ENCODE assay signal across 1 cellular context in the genomic region with DNA sequence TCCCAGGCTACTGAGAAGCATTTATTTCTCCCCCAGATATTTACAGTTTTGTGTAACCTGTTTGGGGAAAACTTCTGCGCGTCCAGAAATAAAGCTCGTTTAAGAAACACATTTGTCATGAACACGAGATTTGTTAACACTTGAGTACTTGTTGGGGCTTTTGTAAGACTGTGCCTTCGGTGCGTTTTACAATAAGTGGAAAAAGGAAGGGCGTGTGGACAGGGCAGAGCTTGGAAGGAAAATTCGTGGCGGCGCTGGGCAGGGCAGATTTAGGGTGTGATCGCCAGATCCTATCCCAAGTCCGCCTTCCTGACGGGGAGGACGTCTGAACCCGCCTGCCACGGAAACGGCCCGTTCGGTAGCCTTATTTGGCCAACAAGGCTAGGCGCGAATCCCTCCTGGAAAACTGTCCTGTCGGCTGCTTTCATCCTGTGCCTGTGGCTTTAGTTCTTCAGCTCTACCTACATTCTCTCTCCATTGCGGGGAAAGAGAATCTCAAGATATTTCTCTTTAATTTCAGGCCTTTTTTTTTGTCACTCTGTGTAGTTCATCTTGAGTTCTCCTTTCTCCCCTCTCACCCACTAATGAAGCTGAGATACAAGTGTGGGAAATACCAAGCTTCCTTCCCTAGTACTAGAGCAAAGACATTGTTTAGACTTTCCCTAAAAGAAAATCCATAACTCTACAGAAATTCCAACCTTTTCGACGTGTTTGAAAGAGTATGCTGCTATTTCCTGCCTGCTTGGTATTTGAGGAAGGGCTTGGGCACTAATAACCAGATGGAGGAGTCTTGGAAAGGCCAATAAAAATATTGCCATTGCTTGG.
TF ChIP-seq lines count a peak whose summit lies in the region.

No MANE protein-coding gene starts in this region.

TF ChIP-seq in IMR-90, 13 proteins besides CTCF, POLR2A, EP300 and RAD21 (continued from another document):
- TF ChIP-seq, protein P1, sequence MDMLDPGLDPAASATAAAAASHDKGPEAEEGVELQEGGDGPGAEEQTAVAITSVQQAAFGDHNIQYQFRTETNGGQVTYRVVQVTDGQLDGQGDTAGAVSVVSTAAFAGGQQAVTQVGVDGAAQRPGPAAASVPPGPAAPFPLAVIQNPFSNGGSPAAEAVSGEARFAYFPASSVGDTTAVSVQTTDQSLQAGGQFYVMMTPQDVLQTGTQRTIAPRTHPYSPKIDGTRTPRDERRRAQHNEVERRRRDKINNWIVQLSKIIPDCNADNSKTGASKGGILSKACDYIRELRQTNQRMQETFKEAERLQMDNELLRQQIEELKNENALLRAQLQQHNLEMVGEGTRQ (IDR thresholded peaks at IDR 0.05; ENCODE audit: low read depth, low read length), result no peak
- TF ChIP-seq MAFK (IDR thresholded peaks at IDR 0.05; ENCODE audit: low read depth, low read length), result no peak
- no peak for TF ChIP-seq SMC3 (IDR thresholded peaks at IDR 0.05; ENCODE audit: low read depth, low read length)
- no peak for TF ChIP-seq RFX5 (IDR thresholded peaks at IDR 0.05; ENCODE audit: low read depth, low read length)
TF ChIP-seq in IMR-90: peak in this region for 2.
